In the genomic region with DNA sequence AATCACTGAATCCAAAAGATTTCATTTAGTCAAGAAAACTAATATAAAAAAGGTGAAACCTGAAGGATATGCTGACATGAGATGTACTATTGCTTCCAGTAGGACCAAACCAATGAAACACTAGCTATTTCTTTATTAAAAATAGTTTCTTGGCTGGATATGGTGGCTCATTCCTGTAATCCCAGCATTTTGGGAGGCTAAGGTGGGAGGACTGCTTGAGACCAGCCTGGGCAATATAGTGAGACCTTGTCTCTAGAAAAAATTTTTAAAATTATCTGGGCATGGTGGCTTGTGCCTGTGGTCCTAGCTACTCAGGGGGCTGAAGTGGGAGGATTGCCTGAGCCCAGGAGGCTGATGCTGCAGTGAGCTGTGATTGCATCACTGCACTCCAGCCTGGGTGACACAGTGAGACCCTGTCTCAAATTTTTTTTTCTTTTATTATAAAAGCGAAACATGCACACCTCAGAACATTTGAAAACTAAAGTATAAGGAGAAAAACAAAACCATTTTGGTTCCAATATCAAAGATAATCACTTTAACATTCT, we compare ENCODE assay signal across 20 cellular contexts.
DNase-seq lines count a peak whose midpoint lies in the region; ATAC-seq and TF ChIP-seq lines count a peak whose summit lies in the region.
"Had no signal": no experiment of that assay in that cellular context is flagged by ENCODE, and none has a peak within 500 bp of the region (broad histone marks: within the 10 kb centered on the region; RNA-seq: fewer than 3 reads in every experiment).

No MANE protein-coding gene starts in this region.

- in situ Hi-C loops in brain microvascular endothelial cell (cut with HindIII; ENCODE audit: low pct_ligation_motif_present, low sequenced_read_pairs): no loop called here

- no peak for DNase-seq in stimulated activated naive CD8-positive, alpha-beta T cell treated with anti-CD3 and anti-CD28 coated beads, Interleukin-15, amount 100 ng/mL, for 72 hours
- DNase-seq in stimulated activated naive CD8-positive, alpha-beta T cell treated with anti-CD3 and anti-CD28 coated beads, Interleukin-15, Interleukin-2, amounts not matched to agents 100 U/mL and 50 U/mL, for 24 hours: no peak
- peak; percentile 48 for DNase-seq in OCI-LY7 (ENCODE audit: low spot score)
- no peak for DNase-seq in thyroid gland
- no peak for DNase-seq in T-helper 1 cell
- DNase-seq in activated CD4-positive, alpha-beta memory T cell treated with anti-CD3 and anti-CD28 coated beads for 36 hours: no peak
- no peak for DNase-seq in brain microvascular endothelial cell
- DNase-seq: CD4-positive, CD25-positive, alpha-beta regulatory T cell; GDM1; GOT3; HCEC 1CT; IMR-90; Kasumi-1; MG63; NCI-H2171; NCI-H446; Peyer's patch; T-cell had no signal

- no peaks in the 10 kb centered on the region for H3K36me3 ChIP-seq in KOPT-K1 (ENCODE audit: insufficient read depth, low read length)
- no peaks in the 10 kb centered on the region for H3K36me3 ChIP-seq in OCI-LY7 (ENCODE audit: insufficient read depth, low read length)
- no peaks in the 10 kb centered on the region for H3K36me3 ChIP-seq in thyroid gland
- H3K36me3 ChIP-seq in brain microvascular endothelial cell (replicated peaks): no peaks in the 10 kb centered on the region
- H3K36me3 ChIP-seq: MG63, Peyer's patch had no signal

- no peaks in the 10 kb centered on the region for H3K9me3 Mint-ChIP-seq in stimulated activated naive CD8-positive, alpha-beta T cell treated with anti-CD3 and anti-CD28 coated beads, Interleukin-15, amount 100 ng/mL, for 72 hours
- no peaks in the 10 kb centered on the region for H3K9me3 Mint-ChIP-seq in activated CD4-positive, alpha-beta memory T cell treated with anti-CD3 and anti-CD28 coated beads for 36 hours
- H3K9me3 Mint-ChIP-seq: CD4-positive, CD25-positive, alpha-beta regulatory T cell; T-cell had no signal

- H3K27me3 ChIP-seq in thyroid gland: no peaks in the 10 kb centered on the region
- peaks cover 6% of the 10 kb centered on the region for H3K27me3 ChIP-seq in brain microvascular endothelial cell (replicated peaks)
- H3K27me3 ChIP-seq: Peyer's patch had no signal

- H2AFZ ChIP-seq in OCI-LY7 (ENCODE audit: low read length): peak overlapping the region; percentile 89; the same call in 1 of the 2 replicates

- H3K9me3 ChIP-seq in KOPT-K1 (ENCODE audit: insufficient read depth, low read length, poor library complexity, severe bottlenecking): no peaks in the 10 kb centered on the region
- no peaks in the 10 kb centered on the region for H3K9me3 ChIP-seq in OCI-LY7 (ENCODE audit: low read length)
- no peaks in the 10 kb centered on the region for H3K9me3 ChIP-seq in thyroid gland
- H3K9me3 ChIP-seq: MG63, Peyer's patch had no signal

- ATAC-seq in stimulated activated naive CD8-positive, alpha-beta T cell treated with anti-CD3 and anti-CD28 coated beads, Interleukin-15, amount 100 ng/mL, for 72 hours: no peak
- ATAC-seq in stimulated activated naive CD8-positive, alpha-beta T cell treated with anti-CD3 and anti-CD28 coated beads, Interleukin-15, Interleukin-2, amounts not matched to agents 100 U/mL and 50 U/mL, for 24 hours: no peak
- ATAC-seq: SK-N-SH treated with all-trans-retinoic acid at 6 μM for 48 hours, T-cell had no signal

- no peaks in the 10 kb centered on the region for H3K36me3 Mint-ChIP-seq in activated CD4-positive, alpha-beta memory T cell treated with anti-CD3 and anti-CD28 coated beads for 36 hours
- H3K36me3 Mint-ChIP-seq: CD4-positive, CD25-positive, alpha-beta regulatory T cell; T-cell had no signal

- WGBS in thyroid gland, 2 donors: 87 to 93% methylated on average over 1 of the region's 1 CpG

- POLR2A ChIA-PET in OCI-LY7 (lab: Charles Lee): interaction anchor here (0.6 to 2.1 kb wide), 7 partner anchors 8 to 1521 kb away, joined by 3 to 6 read pairs (median 4); no protein-coding TSS in a partner anchor
- POLR2A ChIA-PET in activated CD4-positive, alpha-beta memory T cell treated with anti-CD3 and anti-CD28 coated beads for 36 hours (lab: Charles Lee): no interaction called here

- TF ChIP-seq POLR2A in thyroid gland (IDR thresholded peaks at IDR 0.05): no peak

- H3K27ac ChIP-seq in KOPT-K1 (ENCODE audit: low read depth, low read length, poor library complexity, severe bottlenecking) (peak overlapping the region; percentile 71), OCI-LY7 (ENCODE audit: low read depth, low read length, poor library complexity, severe bottlenecking) (peak overlapping the region; percentile 96), thyroid gland (peak overlapping the region; percentile 43 to 59 (median 58)), brain microvascular endothelial cell (no peak overlapping the region)
- H3K27ac ChIP-seq: Peyer's patch had no signal

- no peak overlapping the region for H3K4me3 Mint-ChIP-seq in stimulated activated naive CD8-positive, alpha-beta T cell treated with anti-CD3 and anti-CD28 coated beads, Interleukin-15, amount 100 ng/mL, for 72 hours
- no peak overlapping the region for H3K4me3 Mint-ChIP-seq in activated CD4-positive, alpha-beta memory T cell treated with anti-CD3 and anti-CD28 coated beads for 36 hours
- H3K4me3 Mint-ChIP-seq: CD4-positive, CD25-positive, alpha-beta regulatory T cell; T-cell had no signal

- TF ChIP-seq CTCF in OCI-LY7 (conservative IDR thresholded peaks at IDR 0.05; ENCODE audit: low read length) (no peak), thyroid gland (IDR thresholded peaks at IDR 0.05) (no peak), brain microvascular endothelial cell (IDR thresholded peaks at IDR 0.05; ENCODE audit: low read depth, low read length, missing control alignments) (no peak)

- CTCF ChIA-PET in OCI-LY7 (lab: Charles Lee; ENCODE audit: unreplicated experiment): interaction anchor here (0.6 kb wide), 1 partner anchor 222 kb away, joined by 3 read pairs; no protein-coding TSS in a partner anchor
- CTCF ChIA-PET in activated CD4-positive, alpha-beta memory T cell treated with anti-CD3 and anti-CD28 coated beads for 36 hours (lab: Charles Lee): no interaction called here

- H3K4me2 ChIP-seq in OCI-LY7 (ENCODE audit: low read length): peak overlapping the region; percentile 77

- H3K4me1 ChIP-seq in OCI-LY7 (ENCODE audit: insufficient read depth, low read length, poor library complexity, severe bottlenecking) (peaks cover 79% of the 10 kb centered on the region), thyroid gland (peaks cover 29 to 41% of the 10 kb centered on the region in 2 donors)

- H3K9me2 ChIP-seq in OCI-LY7 (ENCODE audit: insufficient read depth, low read length): no peaks in the 10 kb centered on the region

- H3K4me1 Mint-ChIP-seq in stimulated activated naive CD8-positive, alpha-beta T cell treated with anti-CD3 and anti-CD28 coated beads, Interleukin-15, amount 100 ng/mL, for 72 hours: peaks cover 10% of the 10 kb centered on the region
- peaks cover 5% of the 10 kb centered on the region for H3K4me1 Mint-ChIP-seq in activated CD4-positive, alpha-beta memory T cell treated with anti-CD3 and anti-CD28 coated beads for 36 hours (ENCODE audit: low read depth)

- no peaks in the 10 kb centered on the region for H4K20me1 ChIP-seq in OCI-LY7 (ENCODE audit: insufficient read depth, low read length)

- peak overlapping the region; percentile 52 to 71 for H3K27ac Mint-ChIP-seq in stimulated activated naive CD8-positive, alpha-beta T cell treated with anti-CD3 and anti-CD28 coated beads, Interleukin-15, amount 100 ng/mL, for 72 hours
- H3K27ac Mint-ChIP-seq in activated CD4-positive, alpha-beta memory T cell treated with anti-CD3 and anti-CD28 coated beads for 36 hours: no peak overlapping the region
- H3K27ac Mint-ChIP-seq: CD4-positive, CD25-positive, alpha-beta regulatory T cell; T-cell had no signal

- no peaks in the 10 kb centered on the region for H3K79me2 ChIP-seq in OCI-LY7 (ENCODE audit: insufficient read depth, low read depth, low read length)

- intact Hi-C loops in OCI-LY7 (cut with micrococcal nuclease; ENCODE audit: unreplicated experiment): no loop called here
- intact Hi-C loops in thyroid gland (cut with DNase I): no loop called here
- intact Hi-C loops in activated CD4-positive, alpha-beta memory T cell treated with anti-CD3 and anti-CD28 coated beads for 36 hours (cut with micrococcal nuclease): no loop called here

- no peaks in the 10 kb centered on the region for H3K27me3 Mint-ChIP-seq in stimulated activated naive CD8-positive, alpha-beta T cell treated with anti-CD3 and anti-CD28 coated beads, Interleukin-15, amount 100 ng/mL, for 72 hours
- peaks cover 16% of the 10 kb centered on the region for H3K27me3 Mint-ChIP-seq in activated CD4-positive, alpha-beta memory T cell treated with anti-CD3 and anti-CD28 coated beads for 36 hours

- H3K4me3 ChIP-seq in OCI-LY7 (ENCODE audit: low read depth, low read length, poor library complexity, severe bottlenecking): peak overlapping the region; percentile 48
- no peak overlapping the region for H3K4me3 ChIP-seq in thyroid gland (replicated peaks in 1 of 3)
- no peak overlapping the region for H3K4me3 ChIP-seq in brain microvascular endothelial cell (ENCODE audit: low read depth, low read length)
- H3K4me3 ChIP-seq: MG63, Peyer's patch had no signal

- no TSS peak for BruUV-seq in OCI-LY7 (replicated peaks; lab: Mats Ljungman, UMichigan)
